12 cellular contexts compared by ENCODE assay signal in genomic region chr2:17959833-17960232, GRCh38.
"Had no signal": no experiment of that assay in that cellular context is flagged by ENCODE, and none has a peak within 500 bp of the region (broad histone marks: within the 10 kb centered on the region; RNA-seq: fewer than 3 reads in every experiment).

No MANE protein-coding gene starts in this region.

- H3K36me3 ChIP-seq: esophagus muscularis mucosa, pancreas had no signal

- H3K27me3 ChIP-seq: body of pancreas, esophagus muscularis mucosa, pancreas had no signal

- ATAC-seq: body of pancreas, left lobe of liver, pancreas had no signal

- DNase-seq: activated CD4-positive, alpha-beta memory T cell treated with anti-CD3 and anti-CD28 coated beads, Interleukin-2, amount 10 ng/mL, durations not matched to agents 7 days and 5 days; activated effector memory CD4-positive, alpha-beta T cell treated with Interleukin-2 at 50 U/mL for 16 hours; activated T-cell treated with anti-CD3 and anti-CD28 coated beads, Interleukin-2, amount 50 U/mL, for 24 hours; body of pancreas; hippocampal formation; mammary epithelial cell; naive B cell; pancreas; stimulated activated CD4-positive, alpha-beta T cell treated with anti-CD3 and anti-CD28 coated beads, Interleukin-1b, Interleukin-23, amount 100 ng/mL, for 48 hours had no signal

- H3K4me3 ChIP-seq: body of pancreas, coronary artery, esophagus muscularis mucosa, pancreas had no signal
